ENCODE assay signal across 8 cellular contexts in genomic region chr9:136210276-136210675, GRCh38. TPM values are rescaled to one million over a fixed set of nuclear protein-coding genes. Genes with fewer than 3 reads are reported as not detected.
"Had no signal": no experiment of that assay in that cellular context is flagged by ENCODE, and none has a peak within 500 bp of the region (broad histone marks: within the 10 kb centered on the region; RNA-seq: fewer than 3 reads in every experiment).

No MANE protein-coding gene starts in this region.

- DNase-seq: H9, HCEC 1CT, IMR-90 had no signal

- FAIRE-seq: H1, H54, HTR-8/SVneo had no signal

- ATAC-seq: GM23338 had no signal

- H3K4me3 Mint-ChIP-seq: GM23338, H9 had no signal

- H3K4me3 ChIP-seq: GM23338 had no signal

- H3K27ac Mint-ChIP-seq: GM23338 had no signal

- H2AFZ ChIP-seq: GM23338 had no signal

- H3K9me3 Mint-ChIP-seq: GM23338, H9 had no signal

- H3K4me2 ChIP-seq: GM23338 had no signal

RNA-seq across cellular contexts. Expression of gene LHX3, which starts 5.3 kb away (rescaled TPM):
- total RNA-seq: GM23338, H1, H9, HT-29, IMR-90 had no signal
- polyA plus RNA-seq: IMR-90 had no signal
